In genomic region chr16:7953360-7953759, GRCh38 we compare ENCODE assay signal across 7 cellular contexts.
"Had no signal": no experiment of that assay in that cellular context is flagged by ENCODE, and none has a peak within 500 bp of the region (broad histone marks: within the 10 kb centered on the region; RNA-seq: fewer than 3 reads in every experiment).

No MANE protein-coding gene starts in this region.

- H3K4me2 ChIP-seq: KMS-11 had no signal

- H3K27ac ChIP-seq: HL-60, KMS-11 had no signal

- ATAC-seq: HepG2 had no signal

- FAIRE-seq: HepG2, HTR-8/SVneo had no signal

- DNase-seq: IMR-90, KBM-7, KG1 had no signal

- H3K9ac ChIP-seq: KMS-11 had no signal
